In genomic region chr7:10239643-10240345, GRCh38 we compare ENCODE assay signal across 1 cellular context.
TF ChIP-seq lines count a peak whose summit lies in the region.

No MANE protein-coding gene starts in this region.

TF ChIP-seq in WTC11, 78 proteins besides CTCF, POLR2A, EP300 and RAD21 (continued from another document):
- TF ChIP-seq, protein P1, sequence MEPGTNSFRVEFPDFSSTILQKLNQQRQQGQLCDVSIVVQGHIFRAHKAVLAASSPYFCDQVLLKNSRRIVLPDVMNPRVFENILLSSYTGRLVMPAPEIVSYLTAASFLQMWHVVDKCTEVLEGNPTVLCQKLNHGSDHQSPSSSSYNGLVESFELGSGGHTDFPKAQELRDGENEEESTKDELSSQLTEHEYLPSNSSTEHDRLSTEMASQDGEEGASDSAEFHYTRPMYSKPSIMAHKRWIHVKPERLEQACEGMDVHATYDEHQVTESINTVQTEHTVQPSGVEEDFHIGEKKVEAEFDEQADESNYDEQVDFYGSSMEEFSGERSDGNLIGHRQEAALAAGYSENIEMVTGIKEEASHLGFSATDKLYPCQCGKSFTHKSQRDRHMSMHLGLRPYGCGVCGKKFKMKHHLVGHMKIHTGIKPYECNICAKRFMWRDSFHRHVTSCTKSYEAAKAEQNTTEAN (CRISPR knock-in tag; IDR thresholded peaks at IDR 0.05) = no peak
- no peak for TF ChIP-seq ARID4B (CRISPR knock-in tag; IDR thresholded peaks at IDR 0.05; ENCODE audit: borderline replicate concordance)
- no peak for TF ChIP-seq ATF2 (CRISPR knock-in tag; IDR thresholded peaks at IDR 0.05; ENCODE audit: borderline replicate concordance, low read depth)
- TF ChIP-seq, protein P2, sequence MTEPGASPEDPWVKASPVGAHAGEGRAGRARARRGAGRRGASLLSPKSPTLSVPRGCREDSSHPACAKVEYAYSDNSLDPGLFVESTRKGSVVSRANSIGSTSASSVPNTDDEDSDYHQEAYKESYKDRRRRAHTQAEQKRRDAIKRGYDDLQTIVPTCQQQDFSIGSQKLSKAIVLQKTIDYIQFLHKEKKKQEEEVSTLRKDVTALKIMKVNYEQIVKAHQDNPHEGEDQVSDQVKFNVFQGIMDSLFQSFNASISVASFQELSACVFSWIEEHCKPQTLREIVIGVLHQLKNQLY (CRISPR knock-in tag; IDR thresholded peaks at IDR 0.05) = no peak
- TF ChIP-seq MYBL2 (CRISPR knock-in tag; IDR thresholded peaks at IDR 0.05) = no peak
- TF ChIP-seq MXD4 (CRISPR knock-in tag; IDR thresholded peaks at IDR 0.05; ENCODE audit: borderline replicate concordance) = no peak
- TF ChIP-seq RORB (CRISPR knock-in tag; IDR thresholded peaks at IDR 0.05) = no peak
- no peak for TF ChIP-seq PRRX2 (CRISPR knock-in tag; IDR thresholded peaks at IDR 0.05)
- TF ChIP-seq SMAD4 (CRISPR knock-in tag; IDR thresholded peaks at IDR 0.05) = no peak
- no peak for TF ChIP-seq ZNF121 (CRISPR knock-in tag; IDR thresholded peaks at IDR 0.05)
- TF ChIP-seq, protein P3, sequence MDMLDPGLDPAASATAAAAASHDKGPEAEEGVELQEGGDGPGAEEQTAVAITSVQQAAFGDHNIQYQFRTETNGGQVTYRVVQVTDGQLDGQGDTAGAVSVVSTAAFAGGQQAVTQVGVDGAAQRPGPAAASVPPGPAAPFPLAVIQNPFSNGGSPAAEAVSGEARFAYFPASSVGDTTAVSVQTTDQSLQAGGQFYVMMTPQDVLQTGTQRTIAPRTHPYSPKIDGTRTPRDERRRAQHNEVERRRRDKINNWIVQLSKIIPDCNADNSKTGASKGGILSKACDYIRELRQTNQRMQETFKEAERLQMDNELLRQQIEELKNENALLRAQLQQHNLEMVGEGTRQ (CRISPR knock-in tag; IDR thresholded peaks at IDR 0.05) = no peak
- no peak for TF ChIP-seq HMGXB4 (CRISPR knock-in tag; IDR thresholded peaks at IDR 0.05)
TF ChIP-seq in WTC11: peak in this region for 0.
